ENCODE assay signal across 13 cellular contexts in the genomic region with DNA sequence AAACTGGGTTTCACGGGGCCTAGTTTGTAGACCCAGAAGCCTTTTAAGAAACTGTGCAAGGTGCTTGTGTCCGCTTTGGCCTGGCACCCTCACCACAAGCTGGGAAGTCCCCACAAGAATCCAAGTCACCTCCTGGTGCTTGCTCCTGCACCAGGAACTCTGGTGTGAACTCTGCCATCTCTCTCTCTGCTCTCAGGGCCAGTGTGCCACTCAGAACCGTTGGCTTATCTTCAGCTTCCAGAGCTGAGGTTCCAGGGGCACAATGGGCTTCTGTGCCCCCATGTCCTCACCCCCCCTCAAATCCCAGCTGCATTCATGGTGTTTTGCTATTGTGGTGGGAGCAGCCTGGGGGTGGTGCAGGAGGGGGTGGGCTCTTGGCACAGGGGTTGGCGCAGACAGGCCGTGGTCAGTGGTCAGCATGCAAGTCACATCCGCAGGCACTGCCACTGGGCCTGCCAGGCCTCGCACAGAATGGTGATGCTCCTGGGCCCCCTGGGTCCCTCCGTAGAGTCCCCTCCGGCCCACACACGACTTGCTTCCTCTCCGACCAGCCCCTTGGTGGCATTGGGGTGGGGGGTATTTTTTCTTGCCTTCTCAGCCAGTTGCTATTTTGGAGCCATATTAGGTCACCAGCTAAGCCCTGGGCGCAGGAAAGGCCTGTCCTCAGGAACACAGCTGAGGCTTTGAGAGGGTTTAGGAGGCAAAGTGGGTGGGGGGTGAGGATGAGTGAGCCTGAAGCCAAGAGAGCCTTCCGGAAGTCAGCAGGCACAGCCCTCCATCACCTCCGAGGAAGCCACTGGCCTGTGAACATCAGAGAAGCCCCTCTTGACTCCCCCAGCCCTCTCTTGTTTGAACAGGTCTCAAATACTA. TPM values are rescaled to one million over a fixed set of nuclear protein-coding genes. Genes with fewer than 3 reads are reported as not detected.
A peak's percentile ranks its signal among the peaks of the same experiment; 100 is the strongest.
DNase-seq lines count a peak whose midpoint lies in the region; ATAC-seq and TF ChIP-seq lines count a peak whose summit lies in the region.
"Had no signal": no experiment of that assay in that cellular context is flagged by ENCODE, and none has a peak within 500 bp of the region (broad histone marks: within the 10 kb centered on the region; RNA-seq: fewer than 3 reads in every experiment).

No MANE protein-coding gene starts in this region.

- no peaks in the 10 kb centered on the region for H3K36me3 ChIP-seq in hepatocyte (replicated peaks; ENCODE audit: insufficient read depth, low read depth)
- no peaks in the 10 kb centered on the region for H3K36me3 ChIP-seq in prostate gland

- no peak for TF ChIP-seq POLR2A in prostate gland (IDR thresholded peaks at IDR 0.05)

- DNase-seq in right cardiac atrium (peak in 1 of 3 donors; percentile 52), cardiac septum (ENCODE audit: low spot score) (no peak), hepatocyte (ENCODE audit: low spot score) (no peak), prostate gland (ENCODE audit: low spot score) (no peak), chondrocyte (ENCODE audit: low spot score) (no peak), CD14-positive monocyte (ENCODE audit: low spot score) (no peak)
- no peak for DNase-seq in stimulated activated CD4-positive, alpha-beta T cell treated with anti-CD3 and anti-CD28 coated beads, Interleukin-4, amount 100 ng/mL, for 24 hours
- DNase-seq: activated T-cell treated with anti-CD3 and anti-CD28 coated beads, Interleukin-2, amount 50 U/mL, for 24 hours; cortex of kidney; KBM-7; naive thymus-derived CD8-positive, alpha-beta T cell; NCI-H2081 had no signal

- H3K79me2 ChIP-seq in hepatocyte, result peaks cover 77% of the 10 kb centered on the region

- H3K4me2 ChIP-seq in hepatocyte, result peak overlapping the region; percentile 85

- H3K27me3 Mint-ChIP-seq in chondrocyte (ENCODE audit: low read depth), result no peaks in the 10 kb centered on the region
- peaks cover 19 to 22% (median 20%) of the 10 kb centered on the region in 3 donors for H3K27me3 Mint-ChIP-seq in CD14-positive monocyte (ENCODE audit: low read depth in 3 of 3)

- H3K9me2 ChIP-seq in hepatocyte (replicated peaks; ENCODE audit: insufficient read depth), result no peaks in the 10 kb centered on the region

- peaks cover 1% of the 10 kb centered on the region for H3K36me3 Mint-ChIP-seq in chondrocyte (ENCODE audit: low read depth)
- H3K36me3 Mint-ChIP-seq in CD14-positive monocyte, result peaks cover 44 to 50% of the 10 kb centered on the region in 2 donors
- H3K36me3 Mint-ChIP-seq: naive thymus-derived CD8-positive, alpha-beta T cell had no signal

- WGBS in right cardiac atrium, result 64% methylated on average over 14 of the region's 14 CpGs
- WGBS in hepatocyte (ENCODE audit: low lambda C conversion rate, missing lambda C conversion rate), result 91% methylated on average over 14 of the region's 14 CpGs
- WGBS in prostate gland, result 76% methylated on average over 9 of the region's 14 CpGs

- H3K27ac ChIP-seq in right cardiac atrium (ENCODE audit: low read length), result peak overlapping the region; percentile 2
- no peak overlapping the region for H3K27ac ChIP-seq in hepatocyte
- peak overlapping the region; percentile 75 to 87 for H3K27ac ChIP-seq in prostate gland

- peaks cover 55% of the 10 kb centered on the region for H4K20me1 ChIP-seq in hepatocyte (ENCODE audit: insufficient read depth, poor library complexity, severe bottlenecking)

- intact Hi-C loops in right cardiac atrium (cut with DNase I) (loop anchor here in 3 of 4 donors (5.0 to 10.0 kb wide), 3 partner anchors 35 to 48 kb away; no protein-coding TSS in a partner anchor), cardiac septum (cut with DNase I) (no loop called here), prostate gland (cut with DNase I) (loop anchor here (5.0 kb wide), 1 partner anchor 45 kb away; no protein-coding TSS in a partner anchor), CD14-positive monocyte (cut with micrococcal nuclease) (loop anchor here (10.0 kb wide), 2 partner anchors 158 to 198 kb away; no protein-coding TSS in a partner anchor)

- H3K4me3 Mint-ChIP-seq in chondrocyte (ENCODE audit: unreplicated experiment) (no peak overlapping the region), CD14-positive monocyte (no peak overlapping the region)
- H3K4me3 Mint-ChIP-seq: activated T-cell treated with anti-CD3 and anti-CD28 coated beads, Interleukin-2, amount 50 U/mL, for 24 hours had no signal

- H3K4me3 ChIP-seq in right cardiac atrium (ENCODE audit: low read length), result peak overlapping the region; percentile 95
- no peak overlapping the region for H3K4me3 ChIP-seq in hepatocyte
- peak overlapping the region in 1 of 2 donors; percentile 89 for H3K4me3 ChIP-seq in prostate gland

- peaks cover 38% of the 10 kb centered on the region for H3K4me1 ChIP-seq in right cardiac atrium (ENCODE audit: control insufficient read depth, insufficient read depth, low read length)
- H3K4me1 ChIP-seq in hepatocyte (ENCODE audit: insufficient read depth), result peaks cover 29% of the 10 kb centered on the region
- H3K4me1 ChIP-seq in prostate gland (replicated peaks), result peaks cover 12% of the 10 kb centered on the region

- H3K9me3 Mint-ChIP-seq in chondrocyte (ENCODE audit: low read depth) (no peaks in the 10 kb centered on the region), CD14-positive monocyte (no peaks in the 10 kb centered on the region)
- H3K9me3 Mint-ChIP-seq: activated T-cell treated with anti-CD3 and anti-CD28 coated beads, Interleukin-2, amount 50 U/mL, for 24 hours; naive thymus-derived CD8-positive, alpha-beta T cell had no signal

- TF ChIP-seq CTCF in hepatocyte (IDR thresholded peaks at IDR 0.05; ENCODE audit: poor library complexity), result no peak
- TF ChIP-seq CTCF in prostate gland (IDR thresholded peaks at IDR 0.05), result no peak
- TF ChIP-seq CTCF in chondrocyte (IDR thresholded peaks at IDR 0.05), result no peak
- TF ChIP-seq CTCF in CD14-positive monocyte (IDR thresholded peaks at IDR 0.05), result no peak

- no peak overlapping the region for H3K27ac Mint-ChIP-seq in chondrocyte (ENCODE audit: unreplicated experiment)
- no peak overlapping the region for H3K27ac Mint-ChIP-seq in CD14-positive monocyte
- H3K27ac Mint-ChIP-seq: activated T-cell treated with anti-CD3 and anti-CD28 coated beads, Interleukin-2, amount 50 U/mL, for 24 hours had no signal

- H2AFZ ChIP-seq in hepatocyte, result no peak overlapping the region

- H3K9me3 ChIP-seq in right cardiac atrium (ENCODE audit: control insufficient read depth, low read length) (no peaks in the 10 kb centered on the region), hepatocyte (ENCODE audit: low read depth) (no peaks in the 10 kb centered on the region), prostate gland (no peaks in the 10 kb centered on the region)

- H3K27me3 ChIP-seq in right cardiac atrium (ENCODE audit: control insufficient read depth, insufficient read depth) (no peaks in the 10 kb centered on the region), hepatocyte (no peaks in the 10 kb centered on the region), prostate gland (replicated peaks; ENCODE audit: insufficient read depth) (no peaks in the 10 kb centered on the region)

- H3K4me1 Mint-ChIP-seq in chondrocyte (ENCODE audit: low read depth) (peaks cover 74% of the 10 kb centered on the region), CD14-positive monocyte (peaks cover 47% of the 10 kb centered on the region)

- ATAC-seq in right cardiac atrium (no peak), HG03460 (IDR thresholded peaks at IDR 0.05; ENCODE audit: unreplicated experiment) (no peak)
- ATAC-seq: naive thymus-derived CD8-positive, alpha-beta T cell had no signal

RNA-seq across cellular contexts. Expression of a gene that starts 3.0 kb away (rescaled TPM):
- 10 to 100 TPM; 60.4 to 75.3 (median 63.8) TPM for total RNA-seq in right cardiac atrium
- 31.3 TPM for polyA plus RNA-seq in right cardiac atrium
- 56.6 TPM for total RNA-seq in cardiac septum
- total RNA-seq in hepatocyte, result 18.3 and 20.1 TPM in 2 replicates
- polyA plus RNA-seq in hepatocyte, result 14.5 and 20.6 TPM in 2 replicates
- 10 to 100 TPM; 20.8 to 51.2 TPM for total RNA-seq in prostate gland
- 37.4 to 45.1 TPM (median 43.8 TPM) in 3 replicates for total RNA-seq in chondrocyte
- 1 to 10 TPM; 4.0 to 5.0 TPM for polyA plus RNA-seq in CD14-positive monocyte
